ENCODE assay signal across 12 cellular contexts in genomic region chr3:141482250-141482937, GRCh38. TPM values are rescaled to one million over a fixed set of nuclear protein-coding genes. Genes with fewer than 3 reads are reported as not detected.
A peak's percentile ranks its signal among the peaks of the same experiment; 100 is the strongest.
DNase-seq lines count a peak whose midpoint lies in the region; TF ChIP-seq lines count a peak whose summit lies in the region.
"Had no signal": no experiment of that assay in that cellular context is flagged by ENCODE, and none has a peak within 500 bp of the region (broad histone marks: within the 10 kb centered on the region; RNA-seq: fewer than 3 reads in every experiment).

No MANE protein-coding gene starts in this region.

- H3K9me3 ChIP-seq in SJSA1 (replicated peaks) (no peaks in the 10 kb centered on the region), OCI-LY7 (ENCODE audit: low read length) (no peaks in the 10 kb centered on the region), neural progenitor cell (ENCODE audit: low read depth) (no peaks in the 10 kb centered on the region), ascending aorta (no peaks in the 10 kb centered on the region)

- H3K9me3 Mint-ChIP-seq in HFFc6 (no peaks in the 10 kb centered on the region), neural progenitor cell (no peaks in the 10 kb centered on the region)
- H3K9me3 Mint-ChIP-seq: natural killer cell had no signal

- peaks cover 10% of the 10 kb centered on the region; the same call in 1 of the 2 replicates for H3K36me3 Mint-ChIP-seq in HFFc6 (ENCODE audit: low read depth)
- no peaks in the 10 kb centered on the region for H3K36me3 Mint-ChIP-seq in neural progenitor cell
- H3K36me3 Mint-ChIP-seq: CD4-positive, CD25-positive, alpha-beta regulatory T cell; natural killer cell had no signal

- no peaks in the 10 kb centered on the region for H3K27me3 ChIP-seq in SJSA1 (replicated peaks)
- H3K27me3 ChIP-seq in neural progenitor cell, result no peaks in the 10 kb centered on the region
- no peaks in the 10 kb centered on the region for H3K27me3 ChIP-seq in ascending aorta

- CTCF ChIA-PET in OCI-LY7 (lab: Charles Lee; ENCODE audit: unreplicated experiment), result no interaction called here

- H3K4me2 ChIP-seq in OCI-LY7 (ENCODE audit: low read length) (no peak overlapping the region), neural progenitor cell (no peak overlapping the region)

- H3K4me1 ChIP-seq in SJSA1 (replicated peaks) (peaks cover 33% of the 10 kb centered on the region), OCI-LY7 (ENCODE audit: insufficient read depth, low read length, poor library complexity, severe bottlenecking) (peaks cover 15% of the 10 kb centered on the region), neural progenitor cell (peaks cover 7% of the 10 kb centered on the region), ascending aorta (peaks cover 3 to 4% of the 10 kb centered on the region in 2 donors)

- H3K36me3 ChIP-seq in SJSA1 (peaks cover 5% of the 10 kb centered on the region), OCI-LY7 (ENCODE audit: insufficient read depth, low read length) (no peaks in the 10 kb centered on the region), neural progenitor cell (no peaks in the 10 kb centered on the region), ascending aorta (no peaks in the 10 kb centered on the region)

- peaks cover 1% of the 10 kb centered on the region; the same call in 1 of the 2 replicates for H3K27me3 Mint-ChIP-seq in HFFc6 (ENCODE audit: insufficient read depth)
- peaks cover 10% of the 10 kb centered on the region for H3K27me3 Mint-ChIP-seq in neural progenitor cell (ENCODE audit: insufficient read depth, low read depth)
- H3K27me3 Mint-ChIP-seq: CD4-positive, CD25-positive, alpha-beta regulatory T cell had no signal

- peaks cover 50% of the 10 kb centered on the region for H3K4me1 Mint-ChIP-seq in HFFc6 (ENCODE audit: low read depth)
- peaks cover 8% of the 10 kb centered on the region for H3K4me1 Mint-ChIP-seq in neural progenitor cell

- in situ Hi-C loops in ACHN (cut with HindIII; ENCODE audit: low pct_ligation_motif_present, low pct_unique_long_range_greater_than_20kb, low sequenced_read_pairs), result no loop called here

- H4K20me1 ChIP-seq in OCI-LY7 (ENCODE audit: insufficient read depth, low read length) (no peaks in the 10 kb centered on the region), neural progenitor cell (ENCODE audit: low read depth) (no peaks in the 10 kb centered on the region)

- POLR2A ChIA-PET in OCI-LY7 (lab: Charles Lee), result interaction anchor here (0.6 to 1.1 kb wide), 3 partner anchors 8 to 104 kb away, joined by 3 read pairs; no protein-coding TSS in a partner anchor

- H3K4me3 ChIP-seq in SJSA1, result no peak overlapping the region
- no peak overlapping the region for H3K4me3 ChIP-seq in fibroblast of the aortic adventitia (ENCODE audit: low read depth, low read length)
- no peak overlapping the region for H3K4me3 ChIP-seq in OCI-LY7 (ENCODE audit: low read depth, low read length, poor library complexity, severe bottlenecking)
- H3K4me3 ChIP-seq in neural progenitor cell, result no peak overlapping the region
- no peak overlapping the region for H3K4me3 ChIP-seq in ascending aorta

- H2AFZ ChIP-seq in OCI-LY7 (ENCODE audit: low read length) (no peak overlapping the region), neural progenitor cell (replicated peaks) (no peak overlapping the region)

- BruUV-seq in OCI-LY7 (replicated peaks; lab: Mats Ljungman, UMichigan), result no TSS peak

- peak overlapping the region; percentile 47 for H3K27ac Mint-ChIP-seq in HFFc6
- H3K27ac Mint-ChIP-seq in neural progenitor cell, result no peak overlapping the region
- H3K27ac Mint-ChIP-seq: CD4-positive, CD25-positive, alpha-beta regulatory T cell; natural killer cell; stimulated activated naive CD8-positive, alpha-beta T cell treated with anti-CD3 and anti-CD28 coated beads, Interleukin-15, amount 100 ng/mL, for 72 hours had no signal

- H3K4me3 Mint-ChIP-seq in HFFc6, result no peak overlapping the region
- no peak overlapping the region for H3K4me3 Mint-ChIP-seq in neural progenitor cell
- H3K4me3 Mint-ChIP-seq: natural killer cell; stimulated activated naive CD8-positive, alpha-beta T cell treated with anti-CD3 and anti-CD28 coated beads, Interleukin-15, amount 100 ng/mL, for 72 hours had no signal

- intact Hi-C loops in OCI-LY7 (cut with micrococcal nuclease; ENCODE audit: unreplicated experiment) (loop anchor here (10.0 kb wide), 2 partner anchors 252 to 392 kb away; partner anchors contain the start of genes ATP1B3 and RNF7), ascending aorta (cut with DNase I) (loop anchor here (10.0 kb wide), 1 partner anchor 392 kb away; the partner anchor contains the start of gene ATP1B3)

- no peaks in the 10 kb centered on the region for H3K79me2 ChIP-seq in OCI-LY7 (ENCODE audit: insufficient read depth, low read depth, low read length)
- H3K79me2 ChIP-seq in neural progenitor cell (ENCODE audit: low read depth), result no peaks in the 10 kb centered on the region

- H3K9ac ChIP-seq in neural progenitor cell, result no peak overlapping the region

- H3K9me2 ChIP-seq in OCI-LY7 (ENCODE audit: insufficient read depth, low read length), result no peaks in the 10 kb centered on the region

- no peak for TF ChIP-seq CTCF in HFFc6 (IDR thresholded peaks at IDR 0.05)
- TF ChIP-seq CTCF in fibroblast of the aortic adventitia (IDR thresholded peaks at IDR 0.05; ENCODE audit: insufficient read depth, low read length), result no peak
- no peak for TF ChIP-seq CTCF in OCI-LY7 (conservative IDR thresholded peaks at IDR 0.05; ENCODE audit: low read length)
- no peak for TF ChIP-seq CTCF in neural progenitor cell (IDR thresholded peaks at IDR 0.05)
- no peak for TF ChIP-seq CTCF in GM10266 (IDR thresholded peaks at IDR 0.05; ENCODE audit: control insufficient read depth, insufficient read depth, low read depth, missing control alignments)
- no peak for TF ChIP-seq CTCF in ascending aorta (IDR thresholded peaks at IDR 0.05)

- DNase-seq in ACHN (peak; percentile 22), HFFc6 (peak; percentile 88), SJSA1 (ENCODE audit: low read depth in 1 of 2, low spot score in 2 of 2) (peak; percentile 67 to 80), fibroblast of the aortic adventitia (ENCODE audit: low read depth) (peak; percentile 97), OCI-LY7 (ENCODE audit: low spot score) (no peak), neural progenitor cell (ENCODE audit: low spot score) (no peak), GM10266 (ENCODE audit: extremely low spot score) (no peak), ascending aorta (ENCODE audit: low spot score in 2 of 2) (no peak)
- DNase-seq: activated T-cell treated with anti-CD3 and anti-CD28 coated beads, Interleukin-2, amount 50 U/mL, for 48 hours; CD4-positive, CD25-positive, alpha-beta regulatory T cell; natural killer cell; stimulated activated naive CD8-positive, alpha-beta T cell treated with anti-CD3 and anti-CD28 coated beads, Interleukin-15, amount 100 ng/mL, for 72 hours had no signal

- H3F3A ChIP-seq in neural progenitor cell (ENCODE audit: low read depth), result peaks cover 20% of the 10 kb centered on the region

- H3K27ac ChIP-seq in SJSA1 (peak overlapping the region; percentile 33), OCI-LY7 (ENCODE audit: low read depth, low read length, poor library complexity, severe bottlenecking) (no peak overlapping the region), neural progenitor cell (no peak overlapping the region), ascending aorta (no peak overlapping the region)

RNA-seq across cellular contexts. Expression of gene RASA2, which starts 4.4 kb away (rescaled TPM):
- total RNA-seq in HFFc6 (2021; fragmentation: NEBNext Ultra II Directional; extraction: Animal tissue kit (Norgen Biotek cat#: 25700)), result 10 to 100 TPM; 12.6 to 17.7 (median 14.5) TPM
- 16.3 and 24.8 TPM in 2 replicates for total RNA-seq in SJSA1 (2014; rRNA removed; shearing (Covaris generic))
- total RNA-seq in fibroblast of the aortic adventitia (ENCODE audit: low replicate concordance) (25.6 and 28.9 TPM in 2 replicates), OCI-LY7 (2022) (21.7 and 27.8 TPM in 2 replicates), neural progenitor cell (ENCODE audit: low replicate concordance) (40.3 and 48.4 TPM in 2 replicates), ascending aorta (7.7 TPM)
- 11.0 and 13.0 TPM in 2 replicates for total RNA-seq in OCI-LY7 (2014; rRNA removed; shearing (Covaris generic))

Comparison
In these comparisons a context has a peak if more than half of its experiments do, and no peak if none do; other contexts are left out.
1. DNase-seq: peak in ACHN (single experiment), HFFc6 (single experiment), SJSA1 (2 of 2) and fibroblast of the aortic adventitia (single experiment); none in OCI-LY7 (single experiment), neural progenitor cell (single experiment), GM10266 (single experiment) and ascending aorta (0 of 2).